In genomic region chr9:34590376-34591090, GRCh38 we compare ENCODE assay signal across 9 cellular contexts. TPM values are rescaled to one million over a fixed set of nuclear protein-coding genes. Genes with fewer than 3 reads are reported as not detected.
A peak's percentile ranks its signal among the peaks of the same experiment; 100 is the strongest.
DNase-seq lines count a peak whose midpoint lies in the region; ATAC-seq, FAIRE-seq and TF ChIP-seq lines count a peak whose summit lies in the region.
"Had no signal": no experiment of that assay in that cellular context is flagged by ENCODE, and none has a peak within 500 bp of the region (broad histone marks: within the 10 kb centered on the region; RNA-seq: fewer than 3 reads in every experiment).

No MANE protein-coding gene starts in this region.

- TF ChIP-seq EP300 in A549 (IDR thresholded peaks at IDR 0.05): no peak
- no peak for TF ChIP-seq EP300 in SK-N-SH (IDR thresholded peaks at IDR 0.05; ENCODE audit: borderline replicate concordance in 1 of 2, low read depth in 1 of 2, low read length in 1 of 2)

- H2AFZ ChIP-seq in SK-N-SH (ENCODE audit: low read depth): no peak overlapping the region

- H3K4me3 Mint-ChIP-seq in naive B cell: peak overlapping the region; percentile 68 to 91 (median 86)

- peaks cover 62 to 89% (median 81%) of the 10 kb centered on the region in 3 donors for H3K27me3 Mint-ChIP-seq in naive B cell

- peak in 1 of 2 experiments; percentile 33; a peak in 3 of 6 replicates for ATAC-seq in A549
- peak; percentile 10 to 12 for ATAC-seq in naive B cell (ENCODE audit: low read depth in 2 of 2)
- no peak for ATAC-seq in GM19463 (IDR thresholded peaks at IDR 0.05; ENCODE audit: unreplicated experiment)

- no peak for FAIRE-seq in A549 (lab: Jason Lieb, UNC)

- H3F3A ChIP-seq in SK-N-SH (replicated peaks; ENCODE audit: insufficient read depth): no peaks in the 10 kb centered on the region

- peaks cover 72% of the 10 kb centered on the region for H3K27me3 ChIP-seq in ectodermal cell (ENCODE audit: control insufficient read depth, insufficient read depth, low read length, poor library complexity, severe bottlenecking)
- H3K27me3 ChIP-seq in SK-N-SH (ENCODE audit: insufficient read depth): peaks cover 51% of the 10 kb centered on the region

- H3K4me1 Mint-ChIP-seq in naive B cell: peaks cover 40 to 48% (median 41%) of the 10 kb centered on the region in 3 donors

- no peaks in the 10 kb centered on the region for H3K9me3 ChIP-seq in A549
- no peaks in the 10 kb centered on the region for H3K9me3 ChIP-seq in ectodermal cell (ENCODE audit: control insufficient read depth, low read length)
- H3K9me3 ChIP-seq in SK-N-SH: no peaks in the 10 kb centered on the region

- DNase-seq in A549 (ENCODE audit: low read depth in 1 of 2, low spot score in 1 of 2) (no peak), LoVo (ENCODE audit: low spot score) (peak; percentile 54), naive B cell (peak; percentile 14), DMS 273 (lab: John Stamatoyannopoulos, UW; ENCODE audit: unreplicated experiment) (no peak), SK-N-SH (no peak), NOMO-1 (lab: John Stamatoyannopoulos, UW; ENCODE audit: unreplicated experiment in 2 of 2) (no peak)
- DNase-seq: RPMI8226 had no signal

- POLR2A ChIA-PET in A549 (lab: Yijun Ruan, JAX) (interaction anchor here (1.0 kb wide), 1 partner anchor 13 kb away, joined by 3 read pairs; no protein-coding TSS in a partner anchor), SK-N-SH (lab: Yijun Ruan, JAX) (no interaction called here)

- no peaks in the 10 kb centered on the region for H3K36me3 Mint-ChIP-seq in naive B cell

- H3K9ac ChIP-seq in SK-N-SH: no peak overlapping the region

- H3K4me2 ChIP-seq in A549 (peak overlapping the region; percentile 94), SK-N-SH (no peak overlapping the region)

- H3K27ac ChIP-seq in A549: no peak overlapping the region
- no peak overlapping the region for H3K27ac ChIP-seq in ectodermal cell (ENCODE audit: insufficient read depth, low read depth, low read length, poor library complexity, severe bottlenecking)
- no peak overlapping the region; a peak in 1 of 4 replicates for H3K27ac ChIP-seq in SK-N-SH (ENCODE audit: low read depth in 2 of 2, low read length in 1 of 2)

- H3K36me3 ChIP-seq in ectodermal cell (ENCODE audit: control insufficient read depth, insufficient read depth, low read length) (no peaks in the 10 kb centered on the region), SK-N-SH (replicated peaks in 1 of 2; ENCODE audit: control insufficient read depth in 1 of 2, insufficient read depth in 2 of 2, low read length in 1 of 2) (no peaks in the 10 kb centered on the region)

- TF ChIP-seq CTCF in A549 (IDR thresholded peaks at IDR 0.05): no peak
- no peak for TF ChIP-seq CTCF in SK-N-SH (IDR thresholded peaks at IDR 0.05)

- no peaks in the 10 kb centered on the region for H3K79me2 ChIP-seq in SK-N-SH (ENCODE audit: insufficient read depth)

- peak overlapping the region in 2 of 6 donors; percentile 60 to 69 for H3K27ac Mint-ChIP-seq in naive B cell

- 55% methylated on average over 14 of the region's 35 CpGs for WGBS in A549 (ENCODE audit: missing lambda C conversion rate)
- 2 to 3% methylated on average over 35 of the region's 35 CpGs for WGBS in ectodermal cell, 2 experiments
- WGBS in SK-N-SH (ENCODE audit: low lambda C conversion rate): 85% methylated on average over 27 of the region's 35 CpGs

- TF ChIP-seq RAD21 in A549 (conservative IDR thresholded peaks at IDR 0.05 in 1 of 2, IDR thresholded peaks at IDR 0.05 in 1 of 2) (no peak), SK-N-SH (IDR thresholded peaks at IDR 0.05; ENCODE audit: low read length) (no peak)

- CTCF ChIA-PET in A549 (lab: Yijun Ruan, JAX) (interaction anchor here (0.9 to 11.6 kb wide), 35 partner anchors 10 to 549 kb away, joined by 3 to 297 read pairs (median 18); partner anchors contain the start of genes MYORG and RPP25L), SK-N-SH (lab: Yijun Ruan, JAX) (interaction anchor here (0.6 to 9.8 kb wide), 36 partner anchors 10 to 314 kb away, joined by 3 to 507 read pairs (median 12); partner anchors contain the start of genes DCTN3 and ENHO)

- no peaks in the 10 kb centered on the region for H3K9me2 ChIP-seq in SK-N-SH

- 0 out of 2 replicates have a peak, but pooled peaks cover 4% of the 10 kb centered on the region for H4K20me1 ChIP-seq in SK-N-SH (ENCODE audit: insufficient read depth)

- H3K4me3 ChIP-seq in A549: peak overlapping the region; percentile 53; the same call in 2 of the 3 replicates
- peak overlapping the region; percentile 61 for H3K4me3 ChIP-seq in ectodermal cell (ENCODE audit: insufficient read depth, low read depth, low read length)
- H3K4me3 ChIP-seq in SK-N-SH (ENCODE audit: low read depth in 2 of 2, low read length in 1 of 2): no peak overlapping the region

- no peak for TF ChIP-seq POLR2A in A549 (IDR thresholded peaks at IDR 0.05; ENCODE audit: low read length)

- no peaks in the 10 kb centered on the region for H3K9me3 Mint-ChIP-seq in naive B cell

- H3K4me1 ChIP-seq in A549 (peaks cover 7% of the 10 kb centered on the region; the same call in 2 of the 3 replicates), ectodermal cell (ENCODE audit: control insufficient read depth, insufficient read depth, low read length) (peaks cover 52% of the 10 kb centered on the region), SK-N-SH (ENCODE audit: control insufficient read depth in 1 of 2, insufficient read depth in 2 of 2, low read depth in 1 of 2, low read length in 1 of 2) (peaks cover 0 to 38% of the 10 kb centered on the region in 2 experiments; a peak in 1 of 4 replicates)

RNA-seq across cellular contexts. Expression of gene CNTFR, which starts 1.0 kb away (rescaled TPM):
- polyA plus RNA-seq in A549 (2011; rRNA removed): not detected in 2 replicates
- 0.04 and 0.11 TPM in 2 replicates for polyA plus RNA-seq in A549 (2012; cell fraction: cytosol; rRNA removed)
- 0.06 and 0.11 TPM in 2 replicates for polyA plus RNA-seq in A549 (2012; cell fraction: nucleus; rRNA removed)
- 0.04 to 0.09 TPM in 2 of 3 replicates, not detected in the other for polyA plus RNA-seq in A549 (2017; fragmentation: RNase III; extraction: RNeasy Plus Mini Kit Qiagen cat#74134 plus additional on column Dnase treatment)
- not detected in 2 replicates for polyA minus RNA-seq in A549 (2011; rRNA and poly(A)+ RNA removed)
- polyA plus RNA-seq in ectodermal cell (2013, experiment 1 of 4): 143 TPM
- 140 TPM for polyA plus RNA-seq in ectodermal cell (2013, experiment 2 of 4)
- 135 TPM for polyA plus RNA-seq in ectodermal cell (2013, experiment 3 of 4)
- polyA plus RNA-seq in ectodermal cell (2013, experiment 4 of 4): 159 TPM
- polyA plus RNA-seq in naive B cell (ENCODE audit: low read depth in 6 of 6): not detected
- polyA plus RNA-seq in SK-N-SH (2012; rRNA removed): 1.8 and 3.7 TPM in 2 replicates
- polyA plus RNA-seq in SK-N-SH (2012; cell fraction: cytosol; rRNA removed): 2.5 and 5.0 TPM in 2 replicates
- 1.2 and 2.3 TPM in 2 replicates for polyA plus RNA-seq in SK-N-SH (2012; cell fraction: nucleus; rRNA removed)

RNA-seq across cellular contexts. Expression of gene RPP25L, which starts 21.4 kb away (rescaled TPM):
- 40.8 and 46.5 TPM in 2 replicates for polyA plus RNA-seq in A549 (2011; rRNA removed)
- 70.5 and 84.6 TPM in 2 replicates for polyA plus RNA-seq in A549 (2012; cell fraction: cytosol; rRNA removed)
- 66.5 and 75.1 TPM in 2 replicates for polyA plus RNA-seq in A549 (2012; cell fraction: nucleus; rRNA removed)
- 36.7 to 41.7 TPM (median 39.8 TPM) in 3 replicates for polyA plus RNA-seq in A549 (2017; fragmentation: RNase III; extraction: RNeasy Plus Mini Kit Qiagen cat#74134 plus additional on column Dnase treatment)
- polyA minus RNA-seq in A549 (2011; rRNA and poly(A)+ RNA removed): 21.7 and 30.8 TPM in 2 replicates
- 29.3 TPM for polyA plus RNA-seq in ectodermal cell (2013, experiment 1 of 4)
- polyA plus RNA-seq in ectodermal cell (2013, experiment 2 of 4): 25.9 TPM
- polyA plus RNA-seq in ectodermal cell (2013, experiment 3 of 4): 33.0 TPM
- polyA plus RNA-seq in ectodermal cell (2013, experiment 4 of 4): 37.8 TPM
- 10 to 100 TPM; 25.1 to 50.6 (median 43.7) TPM for polyA plus RNA-seq in naive B cell (ENCODE audit: low read depth in 6 of 6)
- polyA plus RNA-seq in SK-N-SH (2012; rRNA removed): 46.3 and 47.6 TPM in 2 replicates
- polyA plus RNA-seq in SK-N-SH (2012; cell fraction: cytosol; rRNA removed): 22.6 and 32.3 TPM in 2 replicates
- 21.7 and 29.2 TPM in 2 replicates for polyA plus RNA-seq in SK-N-SH (2012; cell fraction: nucleus; rRNA removed)

RNA-seq across cellular contexts. Expression of gene DCTN3, which starts 29.8 kb away (rescaled TPM):
- 64.8 and 74.3 TPM in 2 replicates for polyA plus RNA-seq in A549 (2011; rRNA removed)
- polyA plus RNA-seq in A549 (2012; cell fraction: cytosol; rRNA removed): 156 and 165 TPM in 2 replicates
- polyA plus RNA-seq in A549 (2012; cell fraction: nucleus; rRNA removed): 97.1 and 103 TPM in 2 replicates
- 92.9 to 97.4 TPM (median 96.3 TPM) in 3 replicates for polyA plus RNA-seq in A549 (2017; fragmentation: RNase III; extraction: RNeasy Plus Mini Kit Qiagen cat#74134 plus additional on column Dnase treatment)
- polyA minus RNA-seq in A549 (2011; rRNA and poly(A)+ RNA removed): 50.5 and 54.1 TPM in 2 replicates
- polyA plus RNA-seq in ectodermal cell (2013, experiment 1 of 4): 90.1 TPM
- 83.7 TPM for polyA plus RNA-seq in ectodermal cell (2013, experiment 2 of 4)
- polyA plus RNA-seq in ectodermal cell (2013, experiment 3 of 4): 92.9 TPM
- polyA plus RNA-seq in ectodermal cell (2013, experiment 4 of 4): 107 TPM
- 100 to 1,000 TPM in 3 of 6 donors, 10 to 100 TPM in 3; 83.5 to 118 (median 103) TPM for polyA plus RNA-seq in naive B cell (ENCODE audit: low read depth in 6 of 6)
- polyA plus RNA-seq in SK-N-SH (2012; rRNA removed): 210 and 300 TPM in 2 replicates
- 232 and 236 TPM in 2 replicates for polyA plus RNA-seq in SK-N-SH (2012; cell fraction: cytosol; rRNA removed)
- polyA plus RNA-seq in SK-N-SH (2012; cell fraction: nucleus; rRNA removed): 163 and 193 TPM in 2 replicates

RNA-seq across cellular contexts. Expression of gene ARID3C, which starts 38.3 kb away (rescaled TPM):
- 0.12 TPM in 1 of 2 replicates, not detected in the other for polyA plus RNA-seq in A549 (2011; rRNA removed)
- polyA plus RNA-seq in A549 (2012; cell fraction: cytosol; rRNA removed): 0.04 and 0.10 TPM in 2 replicates
- polyA plus RNA-seq in A549 (2012; cell fraction: nucleus; rRNA removed): 0.09 and 0.14 TPM in 2 replicates
- polyA plus RNA-seq in A549 (2017; fragmentation: RNase III; extraction: RNeasy Plus Mini Kit Qiagen cat#74134 plus additional on column Dnase treatment): 0.08 to 0.10 TPM (median 0.09 TPM) in 3 replicates
- polyA minus RNA-seq in A549 (2011; rRNA and poly(A)+ RNA removed): not detected in 2 replicates
- 0.48 TPM for polyA plus RNA-seq in ectodermal cell (2013, experiment 1 of 4)
- polyA plus RNA-seq in ectodermal cell (2013, experiment 2 of 4): 0.53 TPM
- polyA plus RNA-seq in ectodermal cell (2013, experiment 3 of 4): 0.96 TPM
- 0.53 TPM for polyA plus RNA-seq in ectodermal cell (2013, experiment 4 of 4)
- not detected for polyA plus RNA-seq in naive B cell (ENCODE audit: low read depth in 6 of 6)
- 0.08 and 0.11 TPM in 2 replicates for polyA plus RNA-seq in SK-N-SH (2012; rRNA removed)
- polyA plus RNA-seq in SK-N-SH (2012; cell fraction: cytosol; rRNA removed): 0.09 and 0.13 TPM in 2 replicates
- 0.29 and 0.38 TPM in 2 replicates for polyA plus RNA-seq in SK-N-SH (2012; cell fraction: nucleus; rRNA removed)

RNA-seq across cellular contexts. Expression of gene SIGMAR1, which starts 47.1 kb away (rescaled TPM):
- polyA plus RNA-seq in A549 (2011; rRNA removed) (64.6 and 95.4 TPM in 2 replicates), A549 (2017; fragmentation: RNase III; extraction: RNeasy Plus Mini Kit Qiagen cat#74134 plus additional on column Dnase treatment) (141 to 150 TPM (median 147 TPM) in 3 replicates), naive B cell (ENCODE audit: low read depth in 6 of 6) (10 to 100 TPM; 40.1 to 75.8 (median 47.0) TPM), SK-N-SH (2012; rRNA removed) (73.7 and 79.0 TPM in 2 replicates)
- 151 and 198 TPM in 2 replicates for polyA plus RNA-seq in A549 (2012; cell fraction: cytosol; rRNA removed)
- 81.6 and 107 TPM in 2 replicates for polyA plus RNA-seq in A549 (2012; cell fraction: nucleus; rRNA removed)
- polyA minus RNA-seq in A549 (2011; rRNA and poly(A)+ RNA removed): 51.5 and 62.9 TPM in 2 replicates
- 82.4 TPM for polyA plus RNA-seq in ectodermal cell (2013, experiment 1 of 4)
- polyA plus RNA-seq in ectodermal cell (2013, experiment 2 of 4): 84.1 TPM
- 90.7 TPM for polyA plus RNA-seq in ectodermal cell (2013, experiment 3 of 4)
- polyA plus RNA-seq in ectodermal cell (2013, experiment 4 of 4): 92.3 TPM
- polyA plus RNA-seq in SK-N-SH (2012; cell fraction: cytosol; rRNA removed): 50.9 and 78.9 TPM in 2 replicates
- polyA plus RNA-seq in SK-N-SH (2012; cell fraction: nucleus; rRNA removed): 37.3 and 41.3 TPM in 2 replicates

Comparison
In these comparisons a context has a peak if more than half of its experiments do, and no peak if none do; other contexts are left out.
1. DNase-seq: peak in LoVo (single experiment) and naive B cell (single experiment); none in A549 (0 of 2), DMS 273 (single experiment), SK-N-SH (single experiment) and NOMO-1 (0 of 2).
2. H3K4me3 ChIP-seq: peak in A549 (single experiment) and ectodermal cell (single experiment); none in SK-N-SH (0 of 2).